21 cellular contexts compared by ENCODE assay signal in the genomic region with DNA sequence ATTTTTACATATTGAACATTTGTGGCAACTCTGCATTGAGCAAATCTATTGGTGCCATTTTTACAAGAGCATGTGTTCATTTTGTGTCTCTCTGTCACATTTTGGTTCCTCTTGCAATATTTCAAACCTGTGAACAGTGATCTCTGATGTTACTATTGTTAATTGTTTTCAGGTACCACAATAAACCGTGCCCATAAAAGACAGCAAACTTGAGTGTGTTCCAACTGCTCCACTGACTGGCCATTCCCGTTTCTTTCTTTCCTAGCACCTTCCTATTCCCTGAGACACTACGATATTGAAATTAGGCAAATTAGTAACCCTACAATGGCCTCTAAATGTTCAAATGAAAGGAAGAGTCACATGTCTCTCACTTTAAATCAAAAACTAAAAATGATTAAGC.
A peak's percentile ranks its signal among the peaks of the same experiment; 100 is the strongest.
DNase-seq lines count a peak whose midpoint lies in the region; ATAC-seq, FAIRE-seq and TF ChIP-seq lines count a peak whose summit lies in the region.
"Had no signal": no experiment of that assay in that cellular context is flagged by ENCODE, and none has a peak within 500 bp of the region (broad histone marks: within the 10 kb centered on the region; RNA-seq: fewer than 3 reads in every experiment).

No MANE protein-coding gene starts in this region.

- H3K9me3 ChIP-seq in GM12878 (replicated peaks; ENCODE audit: control insufficient read depth, insufficient read depth, low read length) = peaks cover 9% of the 10 kb centered on the region; the same call in 2 of the 3 replicates
- H3K9me3 ChIP-seq: Caco-2 had no signal

- H3K36me3 Mint-ChIP-seq in activated T-cell treated with anti-CD3 and anti-CD28 coated beads, Interleukin-2, amount 50 U/mL, for 72 hours (ENCODE audit: insufficient read depth in 2 of 2) = peaks cover 5 to 13% of the 10 kb centered on the region in 2 donors
- peaks cover 57% of the 10 kb centered on the region for H3K36me3 Mint-ChIP-seq in activated T-cell treated with anti-CD3 and anti-CD28 coated beads, Interleukin-2, amount 50 U/mL, for 4 hours (ENCODE audit: insufficient read depth)
- H3K36me3 Mint-ChIP-seq in naive B cell = peaks cover 18 to 28% of the 10 kb centered on the region in 2 donors
- H3K36me3 Mint-ChIP-seq in stimulated activated memory B cell treated with anti-CD40 and anti-IgM and Interleukin-4, amounts not matched to agents 10 μg/mL and 1 μg/mL and 100 μg/mL, for 72 hours = peaks cover 51% of the 10 kb centered on the region

- no peak for TF ChIP-seq RAD21 in GM12878 (IDR thresholded peaks at IDR 0.05; ENCODE audit: insufficient read depth, low read depth, low read length)

- peaks cover 2 to 24% of the 10 kb centered on the region in 2 experiments for H3K36me3 ChIP-seq in GM12878 (ENCODE audit: control insufficient read depth in 2 of 2, insufficient read depth in 2 of 2, low read length in 1 of 2)

- H3K9ac ChIP-seq in GM12878 (ENCODE audit: control insufficient read depth, insufficient read depth, low read length) = no peak overlapping the region
- H3K9ac ChIP-seq: BLaER1 had no signal

- RAD21 ChIA-PET in GM12878 (lab: Charles Lee; ENCODE audit: unreplicated experiment) = interaction anchor here (1.3 kb wide), 1 partner anchor 144 kb away, joined by 5 read pairs; a partner anchor contains a TSS

- no peak for DNase-seq in activated T-cell treated with anti-CD3 and anti-CD28 coated beads, Interleukin-2, amount 50 U/mL, for 72 hours
- no peak for DNase-seq in activated T-cell treated with anti-CD3 and anti-CD28 coated beads, Interleukin-2, amount 50 U/mL, for 4 hours
- DNase-seq in GM12878 (ENCODE audit: low read depth, low spot score) (no peak), naive B cell (no peak), NOMO-1 (lab: John Stamatoyannopoulos, UW; ENCODE audit: unreplicated experiment in 2 of 2) (no peak), GM12891 (ENCODE audit: insufficient read length, low spot score) (no peak)
- DNase-seq: Caco-2; CD4-positive, CD25-positive, alpha-beta regulatory T cell; CD8-positive, alpha-beta T cell; DMS153; DND-41; H9 had no signal

- H3K4me2 ChIP-seq in GM12878 (ENCODE audit: control insufficient read depth, insufficient read depth) = no peak overlapping the region
- H3K4me2 ChIP-seq: BLaER1, GM23338 had no signal

- no peaks in the 10 kb centered on the region for H3K9me3 Mint-ChIP-seq in activated T-cell treated with anti-CD3 and anti-CD28 coated beads, Interleukin-2, amount 50 U/mL, for 72 hours
- H3K9me3 Mint-ChIP-seq in activated T-cell treated with anti-CD3 and anti-CD28 coated beads, Interleukin-2, amount 50 U/mL, for 4 hours = no peaks in the 10 kb centered on the region
- no peaks in the 10 kb centered on the region for H3K9me3 Mint-ChIP-seq in naive B cell
- no peaks in the 10 kb centered on the region for H3K9me3 Mint-ChIP-seq in stimulated activated memory B cell treated with anti-CD40 and anti-IgM and Interleukin-4, amounts not matched to agents 10 μg/mL and 1 μg/mL and 100 μg/mL, for 72 hours
- H3K9me3 Mint-ChIP-seq: CD4-positive, CD25-positive, alpha-beta regulatory T cell; CD8-positive, alpha-beta T cell; GM23338; H9 had no signal

- in situ Hi-C loops in GM12878 (cut with MboI) = no loop called here

- H2AFZ ChIP-seq in GM12878 (ENCODE audit: control insufficient read depth, low read depth, low read length) = no peak overlapping the region
- H2AFZ ChIP-seq: GM23338 had no signal

- ATAC-seq in activated T-cell treated with anti-CD3 and anti-CD28 coated beads, Interleukin-2, amount 50 U/mL, for 72 hours (replicated peaks in 1 of 2) = no peak
- ATAC-seq in activated T-cell treated with anti-CD3 and anti-CD28 coated beads, Interleukin-2, amount 50 U/mL, for 4 hours = no peak
- no peak for ATAC-seq in GM12878
- ATAC-seq in naive B cell (ENCODE audit: low read depth in 2 of 2) = no peak
- ATAC-seq in stimulated activated memory B cell treated with anti-CD40 and anti-IgM and Interleukin-4, amounts not matched to agents 10 μg/mL and 1 μg/mL and 100 μg/mL, for 72 hours = no peak
- ATAC-seq: CD8-positive, alpha-beta T cell; GM23338; HCT116 had no signal

- no peaks in the 10 kb centered on the region for H3K27me3 ChIP-seq in GM12878 (replicated peaks in 1 of 2; ENCODE audit: control insufficient read depth in 2 of 2, insufficient read depth in 2 of 2, low read length in 1 of 2)
- H3K27me3 ChIP-seq: BLaER1 had no signal

- TF ChIP-seq CTCF in GM12878 (IDR thresholded peaks at IDR 0.05 in 2 of 3, conservative IDR thresholded peaks at IDR 0.05 in 1 of 3; ENCODE audit: control insufficient read depth in 2 of 3, extremely low read depth in 1 of 3, insufficient read depth in 1 of 3, low read depth in 3 of 3, low read length in 3 of 3) = no peak

- H3K79me2 ChIP-seq in GM12878 (ENCODE audit: control insufficient read depth, insufficient read depth, low read length) = no peaks in the 10 kb centered on the region; the same call in none of the 2 replicates

- peak overlapping the region; percentile 35 for H3K27ac Mint-ChIP-seq in activated T-cell treated with anti-CD3 and anti-CD28 coated beads, Interleukin-2, amount 50 U/mL, for 72 hours
- H3K27ac Mint-ChIP-seq in naive B cell = peak overlapping the region; percentile 20 to 87 (median 74)
- no peak overlapping the region for H3K27ac Mint-ChIP-seq in stimulated activated memory B cell treated with anti-CD40 and anti-IgM and Interleukin-4, amounts not matched to agents 10 μg/mL and 1 μg/mL and 100 μg/mL, for 72 hours
- H3K27ac Mint-ChIP-seq: B cell; CD8-positive, alpha-beta T cell; GM23338; H9 had no signal

- FAIRE-seq in GM12878 (lab: Jason Lieb, UNC) (no peak), GM12891 (lab: Jason Lieb, UNC) (no peak)
- FAIRE-seq: A204.1, G401.6 had no signal

- 78% methylated on average over 3 of the region's 3 CpGs for WGBS in GM12878 (ENCODE audit: insufficient coverage, insufficient replicate concordance, low lambda C conversion rate, missing lambda C conversion rate)

- intact Hi-C loops in GM12878 (cut with micrococcal nuclease; ENCODE audit: unreplicated experiment) = no loop called here

- peaks cover 20% of the 10 kb centered on the region for H3K4me1 Mint-ChIP-seq in activated T-cell treated with anti-CD3 and anti-CD28 coated beads, Interleukin-2, amount 50 U/mL, for 72 hours (ENCODE audit: low read depth)
- H3K4me1 Mint-ChIP-seq in activated T-cell treated with anti-CD3 and anti-CD28 coated beads, Interleukin-2, amount 50 U/mL, for 4 hours (ENCODE audit: low read depth) = peaks cover 7% of the 10 kb centered on the region
- peaks cover 8 to 12% (median 8%) of the 10 kb centered on the region in 3 donors for H3K4me1 Mint-ChIP-seq in naive B cell
- peaks cover 29% of the 10 kb centered on the region for H3K4me1 Mint-ChIP-seq in stimulated activated memory B cell treated with anti-CD40 and anti-IgM and Interleukin-4, amounts not matched to agents 10 μg/mL and 1 μg/mL and 100 μg/mL, for 72 hours
- H3K4me1 Mint-ChIP-seq: H9 had no signal

- no peak for TF ChIP-seq POLR2A in GM12878 (IDR thresholded peaks at IDR 0.05; ENCODE audit: low read depth, low read length)
- TF ChIP-seq POLR2A in GM12891 (IDR thresholded peaks at IDR 0.05; ENCODE audit: low read depth, low read length) = no peak

- POLR2A ChIA-PET in GM12878 (lab: Charles Lee) = no interaction called here

- no peak for TF ChIP-seq EP300 in GM12878 (IDR thresholded peaks at IDR 0.05; ENCODE audit: borderline replicate concordance in 1 of 2, control insufficient read depth in 1 of 2, low read depth in 2 of 2, low read length in 2 of 2)

- SMC1A ChIA-PET in GM12878 (lab: Charles Lee; ENCODE audit: uncharacterized antibody, unreplicated experiment) = interaction anchor here (0.8 to 2.5 kb wide), 6 partner anchors 11 to 145 kb away, joined by 3 to 14 read pairs (median 4); no protein-coding TSS in a partner anchor

- H3K4me3 ChIP-seq in GM12878 = no peak overlapping the region
- H3K4me3 ChIP-seq: BLaER1, GM23338 had no signal

- no peak overlapping the region for H3K4me3 Mint-ChIP-seq in activated T-cell treated with anti-CD3 and anti-CD28 coated beads, Interleukin-2, amount 50 U/mL, for 72 hours
- H3K4me3 Mint-ChIP-seq in activated T-cell treated with anti-CD3 and anti-CD28 coated beads, Interleukin-2, amount 50 U/mL, for 4 hours = no peak overlapping the region
- H3K4me3 Mint-ChIP-seq in naive B cell = no peak overlapping the region
- H3K4me3 Mint-ChIP-seq in stimulated activated memory B cell treated with anti-CD40 and anti-IgM and Interleukin-4, amounts not matched to agents 10 μg/mL and 1 μg/mL and 100 μg/mL, for 72 hours = no peak overlapping the region
- H3K4me3 Mint-ChIP-seq: B cell; CD4-positive, CD25-positive, alpha-beta regulatory T cell; CD8-positive, alpha-beta T cell; GM23338; H9 had no signal

- BruUV-seq in GM12878 (replicated peaks; lab: Mats Ljungman, UMichigan) = TSS peak; percentile 3

- H3K27me3 Mint-ChIP-seq in activated T-cell treated with anti-CD3 and anti-CD28 coated beads, Interleukin-2, amount 50 U/mL, for 72 hours (ENCODE audit: low read depth) = no peaks in the 10 kb centered on the region
- H3K27me3 Mint-ChIP-seq in activated T-cell treated with anti-CD3 and anti-CD28 coated beads, Interleukin-2, amount 50 U/mL, for 4 hours (ENCODE audit: low read depth) = no peaks in the 10 kb centered on the region
- H3K27me3 Mint-ChIP-seq in naive B cell = no peaks in the 10 kb centered on the region
- H3K27me3 Mint-ChIP-seq in stimulated activated memory B cell treated with anti-CD40 and anti-IgM and Interleukin-4, amounts not matched to agents 10 μg/mL and 1 μg/mL and 100 μg/mL, for 72 hours = no peaks in the 10 kb centered on the region
- H3K27me3 Mint-ChIP-seq: B cell; CD4-positive, CD25-positive, alpha-beta regulatory T cell had no signal

- H3K27ac ChIP-seq in GM12878 (ENCODE audit: control insufficient read depth, insufficient read depth) = no peak overlapping the region
- H3K27ac ChIP-seq: 22Rv1, BLaER1, C4-2B had no signal

- no peaks in the 10 kb centered on the region for H4K20me1 ChIP-seq in GM12878 (ENCODE audit: control insufficient read depth, insufficient read depth)
- H4K20me1 ChIP-seq: BLaER1 had no signal

- CTCF ChIA-PET in GM12878 (lab: Yijun Ruan, JAX) = interaction anchor here (0.7 to 2.0 kb wide), 3 partner anchors 56 to 144 kb away, joined by 3 to 10 read pairs (median 8); a partner anchor contains a TSS

- peaks cover 13% of the 10 kb centered on the region for H3K4me1 ChIP-seq in GM12878 (ENCODE audit: control insufficient read depth, insufficient read depth, low read length)
- H3K4me1 ChIP-seq: Caco-2 had no signal

TF ChIP-seq in GM12878, 131 proteins besides CTCF, POLR2A, EP300 and RAD21:
- TF ChIP-seq STAT1 (conservative IDR thresholded peaks at IDR 0.05) (no peak), POU2F2 (IDR thresholded peaks at IDR 0.05; ENCODE audit: borderline replicate concordance, low read depth, low read length) (no peak)

TF ChIP-seq in GM12891, 5 proteins besides CTCF, POLR2A, EP300 and RAD21:
- TF ChIP-seq PAX5 (IDR thresholded peaks at IDR 0.05; ENCODE audit: insufficient read depth, low read length, severe bottlenecking) (no peak), TAF1 (IDR thresholded peaks at IDR 0.05; ENCODE audit: low read depth, low read length) (no peak), POU2F2 (IDR thresholded peaks at IDR 0.05; ENCODE audit: low read depth, low read length) (no peak), POLR2AphosphoS5 (IDR thresholded peaks at IDR 0.05; ENCODE audit: low read depth, low read length) (no peak), SPI1 (IDR thresholded peaks at IDR 0.05; ENCODE audit: low read depth, low read length) (no peak)
TF ChIP-seq in GM12891: peak in this region for 0.
